ENCODE assay signal across 25 cellular contexts in the genomic region with DNA sequence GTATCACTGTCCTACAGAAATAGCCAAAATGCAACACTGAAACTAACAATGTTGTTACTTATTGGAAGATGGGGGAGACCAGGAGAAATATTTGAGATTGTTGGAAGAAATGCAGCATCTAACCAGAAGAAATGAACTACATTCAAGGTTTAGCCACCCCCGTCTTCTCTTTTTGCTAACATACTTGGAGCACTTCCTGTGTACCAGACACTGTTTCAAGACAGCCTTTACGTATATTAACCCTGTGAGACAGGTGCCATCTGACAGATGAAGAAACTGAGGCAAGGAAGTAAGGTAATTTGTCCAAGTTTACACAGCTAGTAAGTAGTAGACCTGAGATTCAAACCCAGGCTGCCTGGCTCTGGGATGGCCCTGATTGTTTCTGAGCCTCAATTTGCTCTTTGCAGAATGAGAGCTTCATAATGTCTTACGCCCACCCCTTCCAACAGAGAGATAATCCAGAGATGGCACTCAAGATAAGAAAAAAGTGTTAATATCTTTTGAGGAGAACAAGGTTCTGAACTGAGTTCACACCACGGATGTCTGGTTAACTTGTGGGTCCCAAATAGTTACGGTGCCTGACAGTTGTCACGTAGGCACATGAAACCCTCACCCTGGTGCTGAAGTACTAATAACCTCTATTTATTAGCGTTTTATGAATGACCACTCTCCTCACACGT. TPM values are rescaled to one million over a fixed set of nuclear protein-coding genes. Genes with fewer than 3 reads are reported as not detected.
DNase-seq lines count a peak whose midpoint lies in the region; ATAC-seq lines count a peak whose summit lies in the region.
"Had no signal": no experiment of that assay in that cellular context is flagged by ENCODE, and none has a peak within 500 bp of the region (broad histone marks: within the 10 kb centered on the region; RNA-seq: fewer than 3 reads in every experiment).

No MANE protein-coding gene starts in this region.

- no peaks in the 10 kb centered on the region for H3K9me3 Mint-ChIP-seq in activated naive CD4-positive, alpha-beta T cell treated with anti-CD3 and anti-CD28 coated beads for 36 hours
- H3K9me3 Mint-ChIP-seq in activated CD4-positive, alpha-beta memory T cell treated with anti-CD3 and anti-CD28 coated beads, Interleukin-2, amount 10 ng/mL, durations not matched to agents 7 days and 5 days, result no peaks in the 10 kb centered on the region
- H3K9me3 Mint-ChIP-seq: H9, naive B cell had no signal

- H3K4me3 Mint-ChIP-seq in activated naive CD4-positive, alpha-beta T cell treated with anti-CD3 and anti-CD28 coated beads for 36 hours, result peak overlapping the region; percentile 65
- H3K4me3 Mint-ChIP-seq in activated CD4-positive, alpha-beta memory T cell treated with anti-CD3 and anti-CD28 coated beads, Interleukin-2, amount 10 ng/mL, durations not matched to agents 7 days and 5 days, result peak overlapping the region; percentile 49
- H3K4me3 Mint-ChIP-seq: H9 had no signal

- ATAC-seq in HG02623 (IDR thresholded peaks at IDR 0.05; ENCODE audit: unreplicated experiment), result no peak
- no peak for ATAC-seq in GM19328 (IDR thresholded peaks at IDR 0.05; ENCODE audit: unreplicated experiment)
- ATAC-seq: heart left ventricle, left colon, Right ventricle myocardium inferior had no signal

- H3K27ac Mint-ChIP-seq in activated naive CD4-positive, alpha-beta T cell treated with anti-CD3 and anti-CD28 coated beads for 36 hours, result peak overlapping the region; percentile 89
- peak overlapping the region; percentile 79 for H3K27ac Mint-ChIP-seq in activated CD4-positive, alpha-beta memory T cell treated with anti-CD3 and anti-CD28 coated beads, Interleukin-2, amount 10 ng/mL, durations not matched to agents 7 days and 5 days
- H3K27ac Mint-ChIP-seq: H9 had no signal

- intact Hi-C loops in activated naive CD4-positive, alpha-beta T cell treated with anti-CD3 and anti-CD28 coated beads for 36 hours (cut with micrococcal nuclease), result loop anchor here (1.0 to 10.0 kb wide), 4 partner anchors 8 to 284 kb away; partner anchors contain the start of gene SPRED1

- peaks cover 92% of the 10 kb centered on the region for H3K4me1 Mint-ChIP-seq in activated naive CD4-positive, alpha-beta T cell treated with anti-CD3 and anti-CD28 coated beads for 36 hours (ENCODE audit: low read depth)
- H3K4me1 Mint-ChIP-seq in activated CD4-positive, alpha-beta memory T cell treated with anti-CD3 and anti-CD28 coated beads, Interleukin-2, amount 10 ng/mL, durations not matched to agents 7 days and 5 days, result peaks cover 94% of the 10 kb centered on the region

- peaks cover 34% of the 10 kb centered on the region for H3K36me3 Mint-ChIP-seq in activated naive CD4-positive, alpha-beta T cell treated with anti-CD3 and anti-CD28 coated beads for 36 hours (ENCODE audit: low read depth)
- peaks cover 88% of the 10 kb centered on the region for H3K36me3 Mint-ChIP-seq in activated CD4-positive, alpha-beta memory T cell treated with anti-CD3 and anti-CD28 coated beads, Interleukin-2, amount 10 ng/mL, durations not matched to agents 7 days and 5 days (ENCODE audit: low read depth)
- H3K36me3 Mint-ChIP-seq: naive B cell had no signal

- no peaks in the 10 kb centered on the region for H3K27me3 ChIP-seq in effector memory CD4-positive, alpha-beta T cell (replicated peaks; ENCODE audit: control insufficient read depth, insufficient read depth, low read length, poor library complexity, severe bottlenecking)
- H3K27me3 ChIP-seq in thymus (ENCODE audit: control insufficient read depth, insufficient read depth), result no peaks in the 10 kb centered on the region
- H3K27me3 ChIP-seq: heart left ventricle, spleen, uterus had no signal

- 83% methylated on average over 8 of the region's 8 CpGs for WGBS in thymus

- H3K9me3 ChIP-seq in effector memory CD4-positive, alpha-beta T cell (ENCODE audit: control insufficient read depth, low read length), result no peaks in the 10 kb centered on the region
- H3K9me3 ChIP-seq in thymus (ENCODE audit: control insufficient read depth), result no peaks in the 10 kb centered on the region
- H3K9me3 ChIP-seq: heart left ventricle, spleen, uterus had no signal

- no peak for DNase-seq in activated naive CD4-positive, alpha-beta T cell treated with anti-CD3 and anti-CD28 coated beads for 36 hours
- DNase-seq in activated naive CD4-positive, alpha-beta T cell (lab: John Stamatoyannopoulos, UW), result no peak
- no peak for DNase-seq in activated CD4-positive, alpha-beta memory T cell treated with anti-CD3 and anti-CD28 coated beads, Interleukin-2, amount 10 ng/mL, durations not matched to agents 7 days and 5 days
- DNase-seq in effector memory CD4-positive, alpha-beta T cell, result no peak
- DNase-seq in mesenteric fat pad (ENCODE audit: low spot score), result no peak
- DNase-seq: activated CD4-positive, alpha-beta T cell treated with anti-CD3 and anti-CD28 coated beads, Interleukin-2, amount 50 U/mL, for 4 hours; aorta; C1 segment of cervical spinal cord; dermis blood vessel endothelial cell; H9; heart left ventricle; left colon; mesenchymal stem cell; naive B cell; NCI-H1105; NCI-H2029; NCI-H2227 treated with DMSO at 0.1 percent for 48 hours; NCI-H774; spleen; uterus had no signal

- peaks cover 66% of the 10 kb centered on the region for H3K4me1 ChIP-seq in effector memory CD4-positive, alpha-beta T cell (ENCODE audit: control insufficient read depth, insufficient read depth, low read length, poor library complexity, severe bottlenecking)
- peaks cover 18% of the 10 kb centered on the region for H3K4me1 ChIP-seq in thymus (ENCODE audit: control insufficient read depth, insufficient read depth, low read length)
- H3K4me1 ChIP-seq: uterus had no signal

- POLR2A ChIA-PET in activated CD4-positive, alpha-beta memory T cell treated with anti-CD3 and anti-CD28 coated beads, Interleukin-2, amount 10 ng/mL, durations not matched to agents 7 days and 5 days (lab: Charles Lee), result interaction anchor here (0.7 to 2.5 kb wide), 10 partner anchors 13 to 152 kb away, joined by 3 to 10 read pairs (median 3); partner anchors contain the start of gene FAM98B

- H3K36me3 ChIP-seq in effector memory CD4-positive, alpha-beta T cell (ENCODE audit: control insufficient read depth, insufficient read depth, low read length), result peaks cover 13% of the 10 kb centered on the region
- H3K36me3 ChIP-seq in thymus (ENCODE audit: control insufficient read depth, insufficient read depth), result peaks cover 21% of the 10 kb centered on the region
- H3K36me3 ChIP-seq: heart left ventricle, uterus had no signal

- no peaks in the 10 kb centered on the region for H3K27me3 Mint-ChIP-seq in activated naive CD4-positive, alpha-beta T cell treated with anti-CD3 and anti-CD28 coated beads for 36 hours (ENCODE audit: low read depth)
- no peaks in the 10 kb centered on the region for H3K27me3 Mint-ChIP-seq in activated CD4-positive, alpha-beta memory T cell treated with anti-CD3 and anti-CD28 coated beads, Interleukin-2, amount 10 ng/mL, durations not matched to agents 7 days and 5 days
- H3K27me3 Mint-ChIP-seq: naive B cell had no signal

- peak overlapping the region; percentile 25 for H3K4me3 ChIP-seq in effector memory CD4-positive, alpha-beta T cell (ENCODE audit: insufficient read depth, low read depth, low read length, poor library complexity, severe bottlenecking)
- no peak overlapping the region for H3K4me3 ChIP-seq in thymus (ENCODE audit: low read length)
- H3K4me3 ChIP-seq: heart left ventricle, uterus had no signal

- peak overlapping the region; percentile 55 for H3K27ac ChIP-seq in effector memory CD4-positive, alpha-beta T cell (ENCODE audit: insufficient read depth, low read length, poor library complexity, severe bottlenecking)
- peak overlapping the region; percentile 74 for H3K27ac ChIP-seq in thymus (ENCODE audit: low read depth)
- H3K27ac ChIP-seq: heart left ventricle, HL-60, uterus had no signal

- CTCF ChIA-PET in activated naive CD4-positive, alpha-beta T cell treated with anti-CD3 and anti-CD28 coated beads for 36 hours (lab: Charles Lee), result interaction anchor here (1.1 to 1.2 kb wide), 2 partner anchors 10 to 15 kb away, joined by 3 to 4 read pairs; no protein-coding TSS in a partner anchor
- CTCF ChIA-PET in activated CD4-positive, alpha-beta memory T cell treated with anti-CD3 and anti-CD28 coated beads, Interleukin-2, amount 10 ng/mL, durations not matched to agents 7 days and 5 days (lab: Charles Lee), result interaction anchor here (1.1 to 2.8 kb wide), 2 partner anchors 26 to 152 kb away, joined by 4 to 12 read pairs; partner anchors contain the start of gene RASGRP1

RNA-seq across cellular contexts. Expression of gene RASGRP1, which starts 26.1 kb away (rescaled TPM):
- 10 to 100 TPM; 44.2 to 44.9 TPM for total RNA-seq in activated naive CD4-positive, alpha-beta T cell treated with anti-CD3 and anti-CD28 coated beads for 36 hours
- total RNA-seq in activated CD4-positive, alpha-beta memory T cell treated with anti-CD3 and anti-CD28 coated beads, Interleukin-2, amount 10 ng/mL, durations not matched to agents 7 days and 5 days, result 100 to 1,000 TPM; 200 to 208 TPM
- polyA plus RNA-seq in thymus, result 12.3 TPM
- 1.1 TPM for total RNA-seq in mesenteric fat pad

Comparison
In these comparisons a context has a peak if more than half of its experiments do, and no peak if none do; other contexts are left out.
1. RNA of gene RASGRP1, which starts 26.1 kb away (total RNA-seq): 200 to 208 TPM in activated CD4-positive, alpha-beta memory T cell treated with anti-CD3 and anti-CD28 coated beads, Interleukin-2, amount 10 ng/mL, durations not matched to agents 7 days and 5 days and 44.2 to 44.9 TPM in activated naive CD4-positive, alpha-beta T cell treated with anti-CD3 and anti-CD28 coated beads for 36 hours; 1.1 TPM in mesenteric fat pad (single experiment); every median in the first group is over 10 times any median in the second.